1 cellular context compared by ENCODE assay signal in the genomic region with DNA sequence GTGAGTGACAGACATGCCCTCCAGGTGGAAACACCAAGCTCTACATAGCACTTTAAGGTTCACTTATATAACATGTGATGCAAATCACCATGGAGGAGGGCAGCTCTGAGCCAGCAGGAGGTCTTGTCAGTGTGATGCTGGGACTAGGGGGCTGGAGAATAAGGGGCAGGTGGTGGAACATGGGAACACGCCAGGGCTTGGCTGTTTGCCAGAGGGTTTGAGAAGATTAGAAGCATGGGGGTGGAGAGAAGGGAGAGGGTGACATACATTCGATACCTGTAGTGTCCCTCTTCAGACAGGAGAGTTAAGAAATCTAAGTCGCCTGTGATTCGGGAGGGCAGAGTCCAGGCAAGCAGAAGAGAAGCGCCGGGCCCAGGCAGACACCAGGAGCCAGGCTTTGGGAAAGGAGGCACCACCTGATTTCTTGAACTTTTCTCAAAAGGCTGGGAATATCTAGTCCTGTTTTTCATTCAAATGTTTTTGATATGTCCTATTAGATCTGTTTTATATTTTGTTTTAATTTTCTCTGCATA.
TF ChIP-seq lines count a peak whose summit lies in the region.

No MANE protein-coding gene starts in this region.

TF ChIP-seq in HepG2, 621 proteins besides CTCF, POLR2A, EP300 and RAD21 (continued from another document):
- TF ChIP-seq, protein P1, sequence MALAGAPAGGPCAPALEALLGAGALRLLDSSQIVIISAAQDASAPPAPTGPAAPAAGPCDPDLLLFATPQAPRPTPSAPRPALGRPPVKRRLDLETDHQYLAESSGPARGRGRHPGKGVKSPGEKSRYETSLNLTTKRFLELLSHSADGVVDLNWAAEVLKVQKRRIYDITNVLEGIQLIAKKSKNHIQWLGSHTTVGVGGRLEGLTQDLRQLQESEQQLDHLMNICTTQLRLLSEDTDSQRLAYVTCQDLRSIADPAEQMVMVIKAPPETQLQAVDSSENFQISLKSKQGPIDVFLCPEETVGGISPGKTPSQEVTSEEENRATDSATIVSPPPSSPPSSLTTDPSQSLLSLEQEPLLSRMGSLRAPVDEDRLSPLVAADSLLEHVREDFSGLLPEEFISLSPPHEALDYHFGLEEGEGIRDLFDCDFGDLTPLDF (CRISPR knock-in tag; IDR thresholded peaks at IDR 0.05): no peak
- no peak for TF ChIP-seq ZNF264 (CRISPR knock-in tag; IDR thresholded peaks at IDR 0.05)
- TF ChIP-seq, protein P2, sequence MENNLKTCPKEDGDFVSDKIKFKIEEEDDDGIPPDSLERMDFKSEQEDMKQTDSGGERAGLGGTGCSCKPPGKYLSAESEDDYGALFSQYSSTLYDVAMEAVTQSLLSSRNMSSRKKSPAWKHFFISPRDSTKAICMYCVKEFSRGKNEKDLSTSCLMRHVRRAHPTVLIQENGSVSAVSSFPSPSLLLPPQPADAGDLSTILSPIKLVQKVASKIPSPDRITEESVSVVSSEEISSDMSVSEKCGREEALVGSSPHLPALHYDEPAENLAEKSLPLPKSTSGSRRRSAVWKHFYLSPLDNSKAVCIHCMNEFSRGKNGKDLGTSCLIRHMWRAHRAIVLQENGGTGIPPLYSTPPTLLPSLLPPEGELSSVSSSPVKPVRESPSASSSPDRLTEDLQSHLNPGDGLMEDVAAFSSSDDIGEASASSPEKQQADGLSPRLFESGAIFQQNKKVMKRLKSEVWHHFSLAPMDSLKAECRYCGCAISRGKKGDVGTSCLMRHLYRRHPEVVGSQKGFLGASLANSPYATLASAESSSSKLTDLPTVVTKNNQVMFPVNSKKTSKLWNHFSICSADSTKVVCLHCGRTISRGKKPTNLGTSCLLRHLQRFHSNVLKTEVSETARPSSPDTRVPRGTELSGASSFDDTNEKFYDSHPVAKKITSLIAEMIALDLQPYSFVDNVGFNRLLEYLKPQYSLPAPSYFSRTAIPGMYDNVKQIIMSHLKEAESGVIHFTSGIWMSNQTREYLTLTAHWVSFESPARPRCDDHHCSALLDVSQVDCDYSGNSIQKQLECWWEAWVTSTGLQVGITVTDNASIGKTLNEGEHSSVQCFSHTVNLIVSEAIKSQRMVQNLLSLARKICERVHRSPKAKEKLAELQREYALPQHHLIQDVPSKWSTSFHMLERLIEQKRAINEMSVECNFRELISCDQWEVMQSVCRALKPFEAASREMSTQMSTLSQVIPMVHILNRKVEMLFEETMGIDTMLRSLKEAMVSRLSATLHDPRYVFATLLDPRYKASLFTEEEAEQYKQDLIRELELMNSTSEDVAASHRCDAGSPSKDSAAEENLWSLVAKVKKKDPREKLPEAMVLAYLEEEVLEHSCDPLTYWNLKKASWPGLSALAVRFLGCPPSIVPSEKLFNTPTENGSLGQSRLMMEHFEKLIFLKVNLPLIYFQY (CRISPR knock-in tag; IDR thresholded peaks at IDR 0.05; ENCODE audit: borderline replicate concordance): no peak
- TF ChIP-seq, protein P3, sequence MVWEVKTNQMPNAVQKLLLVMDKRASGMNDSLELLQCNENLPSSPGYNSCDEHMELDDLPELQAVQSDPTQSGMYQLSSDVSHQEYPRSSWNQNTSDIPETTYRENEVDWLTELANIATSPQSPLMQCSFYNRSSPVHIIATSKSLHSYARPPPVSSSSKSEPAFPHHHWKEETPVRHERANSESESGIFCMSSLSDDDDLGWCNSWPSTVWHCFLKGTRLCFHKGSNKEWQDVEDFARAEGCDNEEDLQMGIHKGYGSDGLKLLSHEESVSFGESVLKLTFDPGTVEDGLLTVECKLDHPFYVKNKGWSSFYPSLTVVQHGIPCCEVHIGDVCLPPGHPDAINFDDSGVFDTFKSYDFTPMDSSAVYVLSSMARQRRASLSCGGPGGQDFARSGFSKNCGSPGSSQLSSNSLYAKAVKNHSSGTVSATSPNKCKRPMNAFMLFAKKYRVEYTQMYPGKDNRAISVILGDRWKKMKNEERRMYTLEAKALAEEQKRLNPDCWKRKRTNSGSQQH (CRISPR knock-in tag; IDR thresholded peaks at IDR 0.05; ENCODE audit: low read depth): no peak
